ENCODE assay signal across 13 cellular contexts in the genomic region with DNA sequence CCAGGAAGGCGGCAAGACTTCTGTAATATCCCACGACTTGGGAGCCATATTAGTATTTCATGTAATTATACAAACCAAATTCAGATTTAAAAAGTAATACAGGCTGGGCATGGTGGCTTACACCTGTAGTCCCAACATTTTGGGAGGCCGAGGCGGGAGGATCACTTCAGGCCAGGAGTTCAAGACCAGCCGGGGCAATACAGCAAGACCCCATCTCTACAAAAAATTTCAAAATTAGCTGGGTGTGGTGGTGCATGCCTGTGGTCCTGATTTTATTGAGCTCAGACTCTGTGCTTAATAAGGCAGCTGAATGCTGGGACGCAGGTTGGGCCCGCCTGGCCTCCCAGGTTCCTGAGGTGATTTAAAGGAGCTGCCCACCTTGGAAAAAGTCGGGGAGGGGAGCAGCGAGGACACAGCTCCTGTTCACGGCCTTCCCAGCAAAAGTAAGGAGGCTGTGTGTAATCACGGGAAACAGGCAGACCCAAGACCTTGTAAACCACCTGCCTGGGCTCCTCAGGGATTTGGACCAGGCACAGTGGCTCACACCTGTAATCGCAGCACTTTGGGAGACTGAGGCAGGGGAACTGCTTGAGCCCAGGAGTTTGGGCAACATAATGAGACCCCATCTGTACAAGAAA.
DNase-seq lines count a peak whose midpoint lies in the region; ATAC-seq and TF ChIP-seq lines count a peak whose summit lies in the region.
"Had no signal": no experiment of that assay in that cellular context is flagged by ENCODE, and none has a peak within 500 bp of the region (broad histone marks: within the 10 kb centered on the region; RNA-seq: fewer than 3 reads in every experiment).

No MANE protein-coding gene starts in this region.

- no peaks in the 10 kb centered on the region for H3K4me1 ChIP-seq in CD4-positive, CD25-positive, alpha-beta regulatory T cell (ENCODE audit: control insufficient read depth, insufficient read depth, low read length, poor library complexity, severe bottlenecking)
- no peaks in the 10 kb centered on the region for H3K4me1 ChIP-seq in Caco-2
- H3K4me1 ChIP-seq in osteoblast (ENCODE audit: insufficient read depth, low read length): no peaks in the 10 kb centered on the region
- H3K4me1 ChIP-seq in CD4-positive, alpha-beta memory T cell (ENCODE audit: insufficient read depth, low read length): no peaks in the 10 kb centered on the region
- H3K4me1 ChIP-seq in endodermal cell (ENCODE audit: control insufficient read depth, insufficient read depth, low read length): no peaks in the 10 kb centered on the region
- no peaks in the 10 kb centered on the region for H3K4me1 ChIP-seq in effector memory CD4-positive, alpha-beta T cell (ENCODE audit: control insufficient read depth, insufficient read depth, low read length, poor library complexity, severe bottlenecking)
- H3K4me1 ChIP-seq: BE2C had no signal

- CTCF ChIA-PET in Caco-2 (lab: Charles Lee): no interaction called here
- CTCF ChIA-PET in CD4-positive, alpha-beta memory T cell (lab: Charles Lee; ENCODE audit: partially characterized antibody): interaction anchor here (1.1 to 5.8 kb wide), 2 partner anchors 301 to 303 kb away, joined by 4 to 37 read pairs; no protein-coding TSS in a partner anchor

- no peak overlapping the region for H3K4me3 Mint-ChIP-seq in CD4-positive, CD25-positive, alpha-beta regulatory T cell
- no peak overlapping the region for H3K4me3 Mint-ChIP-seq in Caco-2 (ENCODE audit: unreplicated experiment)
- H3K4me3 Mint-ChIP-seq in CD4-positive, alpha-beta memory T cell: no peak overlapping the region
- H3K4me3 Mint-ChIP-seq in endodermal cell: no peak overlapping the region
- H3K4me3 Mint-ChIP-seq: CD8-positive, alpha-beta memory T cell had no signal

- H3K4me1 Mint-ChIP-seq in CD4-positive, CD25-positive, alpha-beta regulatory T cell: peaks cover 0 to 6% (median 0%) of the 10 kb centered on the region in 4 donors
- H3K4me1 Mint-ChIP-seq in Caco-2 (ENCODE audit: low read depth, unreplicated experiment) (no peaks in the 10 kb centered on the region), endodermal cell (no peaks in the 10 kb centered on the region)
- peaks cover 0 to 6% (median 4%) of the 10 kb centered on the region in 4 donors for H3K4me1 Mint-ChIP-seq in CD4-positive, alpha-beta memory T cell

- no TSS peak for BruUV-seq in Caco-2 (replicated peaks; lab: Mats Ljungman, UMichigan)

- H3K36me3 ChIP-seq in CD4-positive, CD25-positive, alpha-beta regulatory T cell (ENCODE audit: control insufficient read depth, insufficient read depth, low read length): no peaks in the 10 kb centered on the region
- H3K36me3 ChIP-seq in Caco-2 (ENCODE audit: control insufficient read depth, insufficient read depth, low read length) (no peaks in the 10 kb centered on the region; the same call in 1 of the 2 replicates), osteoblast (ENCODE audit: insufficient read depth, low read length) (no peaks in the 10 kb centered on the region), endodermal cell (ENCODE audit: control insufficient read depth, insufficient read depth, low read length) (no peaks in the 10 kb centered on the region)
- H3K36me3 ChIP-seq in CD4-positive, alpha-beta memory T cell (ENCODE audit: insufficient read depth, low read length): no peaks in the 10 kb centered on the region
- no peaks in the 10 kb centered on the region for H3K36me3 ChIP-seq in effector memory CD4-positive, alpha-beta T cell (ENCODE audit: control insufficient read depth, insufficient read depth, low read length)
- H3K36me3 ChIP-seq: BE2C had no signal

- H3K27ac ChIP-seq in CD4-positive, CD25-positive, alpha-beta regulatory T cell (ENCODE audit: insufficient read depth, low read length, poor library complexity, severe bottlenecking): no peak overlapping the region
- H3K27ac ChIP-seq in coronary artery (no peak overlapping the region), osteoblast (ENCODE audit: low read depth, low read length) (no peak overlapping the region), endodermal cell (ENCODE audit: low read depth, low read length) (no peak overlapping the region)
- no peak overlapping the region for H3K27ac ChIP-seq in CD4-positive, alpha-beta memory T cell (ENCODE audit: low read depth, low read length)
- no peak overlapping the region for H3K27ac ChIP-seq in effector memory CD4-positive, alpha-beta T cell (ENCODE audit: insufficient read depth, low read length, poor library complexity, severe bottlenecking)
- H3K27ac ChIP-seq: A549, C4-2B had no signal

- no peak overlapping the region for H3K9ac ChIP-seq in endodermal cell (ENCODE audit: extremely low read depth, low read length, poor library complexity, severe bottlenecking)

- 92 to 97% methylated on average over 6 to 12 of the region's 12 CpGs for whole genome bisulfite sequencing in endodermal cell (ENCODE audit: insufficient coverage in 1 of 2, insufficient read length in 1 of 2), 2 experiments

- H4K20me1 ChIP-seq in osteoblast (ENCODE audit: insufficient read depth, low read length): no peaks in the 10 kb centered on the region

- intact Hi-C loops in Caco-2 (cut with micrococcal nuclease; ENCODE audit: unreplicated experiment): loop anchor here (10.0 kb wide), 1 partner anchor 309 kb away; no protein-coding TSS in a partner anchor
- intact Hi-C loops in CD4-positive, alpha-beta memory T cell (cut with micrococcal nuclease): no loop called here

- H3K27me3 Mint-ChIP-seq in CD4-positive, CD25-positive, alpha-beta regulatory T cell: no peaks in the 10 kb centered on the region
- H3K27me3 Mint-ChIP-seq in Caco-2 (ENCODE audit: insufficient read depth, unreplicated experiment) (no peaks in the 10 kb centered on the region), endodermal cell (ENCODE audit: insufficient read depth) (no peaks in the 10 kb centered on the region)
- H3K27me3 Mint-ChIP-seq in CD4-positive, alpha-beta memory T cell: no peaks in the 10 kb centered on the region
- H3K27me3 Mint-ChIP-seq: CD8-positive, alpha-beta memory T cell had no signal

- H3K79me2 ChIP-seq in osteoblast (ENCODE audit: insufficient read depth, low read length): no peaks in the 10 kb centered on the region

- no peaks in the 10 kb centered on the region for H3K9me3 ChIP-seq in CD4-positive, CD25-positive, alpha-beta regulatory T cell (ENCODE audit: control insufficient read depth in 2 of 2, low read length in 2 of 2)
- H3K9me3 ChIP-seq in Caco-2 (no peaks in the 10 kb centered on the region), osteoblast (ENCODE audit: low read depth, low read length) (no peaks in the 10 kb centered on the region), endodermal cell (ENCODE audit: control insufficient read depth, low read length) (no peaks in the 10 kb centered on the region)
- no peaks in the 10 kb centered on the region for H3K9me3 ChIP-seq in CD4-positive, alpha-beta memory T cell (ENCODE audit: control insufficient read depth in 1 of 2, low read length in 2 of 2)
- H3K9me3 ChIP-seq in effector memory CD4-positive, alpha-beta T cell (ENCODE audit: control insufficient read depth, low read length): no peaks in the 10 kb centered on the region
- H3K9me3 ChIP-seq: A549, BE2C had no signal

- POLR2A ChIA-PET in Caco-2 (lab: Charles Lee): no interaction called here
- POLR2A ChIA-PET in CD4-positive, alpha-beta memory T cell (lab: Charles Lee; ENCODE audit: partially characterized antibody): interaction anchor here (1.1 kb wide), 1 partner anchor 29 kb away, joined by 3 read pairs; no protein-coding TSS in a partner anchor

- TF ChIP-seq CTCF in Caco-2 (IDR thresholded peaks at IDR 0.05; ENCODE audit: insufficient read depth in 1 of 2, low read depth in 1 of 2, low read length in 1 of 2, severe bottlenecking in 1 of 2, unreplicated experiment in 1 of 2) (no peak), coronary artery (IDR thresholded peaks at IDR 0.05) (no peak), osteoblast (IDR thresholded peaks at IDR 0.05; ENCODE audit: extremely low read depth, low read depth, low read length) (no peak), endodermal cell (conservative IDR thresholded peaks at IDR 0.05) (no peak)

- H2AFZ ChIP-seq in osteoblast (ENCODE audit: low read length): no peak overlapping the region

- H3K4me3 ChIP-seq in CD4-positive, CD25-positive, alpha-beta regulatory T cell (ENCODE audit: low read depth, low read length): no peak overlapping the region
- H3K4me3 ChIP-seq in Caco-2 (ENCODE audit: low read depth, low read length) (no peak overlapping the region), coronary artery (no peak overlapping the region), osteoblast (ENCODE audit: insufficient read depth, low read length) (no peak overlapping the region), endodermal cell (ENCODE audit: low read length) (no peak overlapping the region)
- no peak overlapping the region for H3K4me3 ChIP-seq in CD4-positive, alpha-beta memory T cell (ENCODE audit: low read length in 2 of 2)
- H3K4me3 ChIP-seq in effector memory CD4-positive, alpha-beta T cell (ENCODE audit: insufficient read depth, low read depth, low read length, poor library complexity, severe bottlenecking): no peak overlapping the region
- H3K4me3 ChIP-seq: A549 had no signal

- H3K27ac Mint-ChIP-seq in CD4-positive, CD25-positive, alpha-beta regulatory T cell: peak overlapping the region in 2 of 3 donors; percentile 2 to 33
- H3K27ac Mint-ChIP-seq in Caco-2 (ENCODE audit: unreplicated experiment) (peak overlapping the region; percentile 29), endodermal cell (no peak overlapping the region)
- peak overlapping the region in 3 of 7 donors; percentile 4 to 55 (median 36) for H3K27ac Mint-ChIP-seq in CD4-positive, alpha-beta memory T cell

- H3K27me3 ChIP-seq in CD4-positive, CD25-positive, alpha-beta regulatory T cell (ENCODE audit: control insufficient read depth, insufficient read depth, low read length): no peaks in the 10 kb centered on the region
- H3K27me3 ChIP-seq in Caco-2 (replicated peaks; ENCODE audit: control insufficient read depth, insufficient read depth, low read length): no peaks in the 10 kb centered on the region
- no peaks in the 10 kb centered on the region for H3K27me3 ChIP-seq in osteoblast (ENCODE audit: insufficient read depth, low read length)
- H3K27me3 ChIP-seq in CD4-positive, alpha-beta memory T cell (ENCODE audit: insufficient read depth, low read length): no peaks in the 10 kb centered on the region
- H3K27me3 ChIP-seq in endodermal cell (ENCODE audit: control insufficient read depth, insufficient read depth, low read length, poor library complexity, severe bottlenecking): no peaks in the 10 kb centered on the region
- no peaks in the 10 kb centered on the region for H3K27me3 ChIP-seq in effector memory CD4-positive, alpha-beta T cell (replicated peaks; ENCODE audit: control insufficient read depth, insufficient read depth, low read length, poor library complexity, severe bottlenecking)
- H3K27me3 ChIP-seq: BE2C had no signal

- no peak overlapping the region for H3K4me2 ChIP-seq in osteoblast (ENCODE audit: insufficient read depth, low read length)
- H3K4me2 ChIP-seq: A549 had no signal

- H3K9me3 Mint-ChIP-seq in CD4-positive, CD25-positive, alpha-beta regulatory T cell: peaks cover 0 to 1% (median 0%) of the 10 kb centered on the region in 7 donors
- no peaks in the 10 kb centered on the region for H3K9me3 Mint-ChIP-seq in Caco-2 (ENCODE audit: unreplicated experiment)
- H3K9me3 Mint-ChIP-seq in CD4-positive, alpha-beta memory T cell: peaks cover 0 to 3% (median 0%) of the 10 kb centered on the region in 8 donors
- H3K9me3 Mint-ChIP-seq in endodermal cell: no peaks in the 10 kb centered on the region
- H3K9me3 Mint-ChIP-seq: CD8-positive, alpha-beta memory T cell had no signal

- DNase-seq in CD4-positive, CD25-positive, alpha-beta regulatory T cell: no peak
- no peak for DNase-seq in Caco-2
- peak; percentile 59 for DNase-seq in coronary artery (ENCODE audit: low spot score)
- peak; percentile 61 for DNase-seq in osteoblast (ENCODE audit: insufficient read length, low spot score, missing footprints)
- no peak for DNase-seq in CD4-positive, alpha-beta memory T cell
- no peak for DNase-seq in DMS53 treated with DMSO at 0.1 percent for 48 hours (lab: John Stamatoyannopoulos, UW; ENCODE audit: unreplicated experiment)
- no peak for DNase-seq in endodermal cell
- no peak for DNase-seq in effector memory CD4-positive, alpha-beta T cell
- DNase-seq: BE2C; CD8-positive, alpha-beta memory T cell; DMS53 had no signal

- H3K36me3 Mint-ChIP-seq in CD4-positive, CD25-positive, alpha-beta regulatory T cell: peaks cover 4% of the 10 kb centered on the region
- peaks cover 6% of the 10 kb centered on the region for H3K36me3 Mint-ChIP-seq in Caco-2 (ENCODE audit: insufficient read depth, unreplicated experiment)
- H3K36me3 Mint-ChIP-seq in CD4-positive, alpha-beta memory T cell: no peaks in the 10 kb centered on the region
- H3K36me3 Mint-ChIP-seq in endodermal cell (ENCODE audit: low read depth): peaks cover 3% of the 10 kb centered on the region
- H3K36me3 Mint-ChIP-seq: CD8-positive, alpha-beta memory T cell had no signal

- no peak for ATAC-seq in CD4-positive, CD25-positive, alpha-beta regulatory T cell (ENCODE audit: low read depth in 2 of 2)
- ATAC-seq: A549 had no signal

Comparison
In these comparisons a context has a peak if more than half of its experiments do, and no peak if none do; other contexts are left out.
1. DNase-seq: peak in coronary artery (single experiment) and osteoblast (single experiment); none in CD4-positive, CD25-positive, alpha-beta regulatory T cell (0 of 3), Caco-2 (0 of 2), CD4-positive, alpha-beta memory T cell (0 of 5), DMS53 treated with DMSO at 0.1 percent for 48 hours (single experiment), endodermal cell (single experiment) and effector memory CD4-positive, alpha-beta T cell (0 of 3).